In genomic region chr5:135158315-135158697, GRCh38 we compare ENCODE assay signal across 22 cellular contexts.
DNase-seq lines count a peak whose midpoint lies in the region; ATAC-seq, FAIRE-seq and TF ChIP-seq lines count a peak whose summit lies in the region.
"Had no signal": no experiment of that assay in that cellular context is flagged by ENCODE, and none has a peak within 500 bp of the region (broad histone marks: within the 10 kb centered on the region; RNA-seq: fewer than 3 reads in every experiment).

No MANE protein-coding gene starts in this region.

- H3K27me3 ChIP-seq in HepG2 (ENCODE audit: control insufficient read depth in 1 of 2, insufficient read depth in 2 of 2, low read length in 2 of 2): no peaks in the 10 kb centered on the region
- H3K27me3 ChIP-seq in right lobe of liver: no peaks in the 10 kb centered on the region
- H3K27me3 ChIP-seq in endodermal cell (ENCODE audit: control insufficient read depth, insufficient read depth, low read length, poor library complexity, severe bottlenecking): no peaks in the 10 kb centered on the region
- H3K27me3 ChIP-seq in esophagus squamous epithelium: no peaks in the 10 kb centered on the region

- peaks cover 10% of the 10 kb centered on the region for H3K27me3 Mint-ChIP-seq in endodermal cell (ENCODE audit: insufficient read depth)

- no peak overlapping the region for H2AFZ ChIP-seq in HepG2 (ENCODE audit: low read length)
- H2AFZ ChIP-seq: GM23248 had no signal

- no peak overlapping the region for H3K27ac Mint-ChIP-seq in endodermal cell

- H3K27ac ChIP-seq in HepG2 (ENCODE audit: extremely low read length, insufficient read depth, low read length) (peak overlapping the region; percentile 97), right lobe of liver (no peak overlapping the region), endodermal cell (ENCODE audit: low read depth, low read length) (no peak overlapping the region), esophagus squamous epithelium (peak overlapping the region in 3 of 4 donors; percentile 85 to 92 (median 92))
- H3K27ac ChIP-seq: 22Rv1, GM23248 had no signal

- POLR2A ChIA-PET in HepG2 (lab: Yijun Ruan, JAX): no interaction called here

- H3K36me3 ChIP-seq in HepG2 (replicated peaks in 1 of 2; ENCODE audit: control insufficient read depth in 1 of 2, insufficient read depth in 2 of 2, low read length in 2 of 2) (no peaks in the 10 kb centered on the region), right lobe of liver (no peaks in the 10 kb centered on the region), endodermal cell (ENCODE audit: control insufficient read depth, insufficient read depth, low read length) (no peaks in the 10 kb centered on the region), esophagus squamous epithelium (no peaks in the 10 kb centered on the region)

- intact Hi-C loops in HepG2 (cut with micrococcal nuclease; ENCODE audit: unreplicated experiment): no loop called here
- intact Hi-C loops in right lobe of liver (cut with DNase I): no loop called here
- intact Hi-C loops in esophagus squamous epithelium (cut with DNase I): no loop called here

- in situ Hi-C loops in HepG2 (cut with HindIII; ENCODE audit: extremely low pct_ligation_motif_present, low pct_unique_long_range_greater_than_20kb): no loop called here

- H3K4me2 ChIP-seq in HepG2 (ENCODE audit: low read depth, low read length): peak overlapping the region; percentile 18; the same call in 1 of the 2 replicates

- TF ChIP-seq POLR2A in HepG2 (IDR thresholded peaks at IDR 0.05; ENCODE audit: insufficient read depth in 1 of 2, low read depth in 2 of 2, low read length in 2 of 2) (no peak), right lobe of liver (IDR thresholded peaks at IDR 0.05) (no peak), esophagus squamous epithelium (IDR thresholded peaks at IDR 0.05) (no peak)

- FAIRE-seq in HepG2 (lab: Jason Lieb, UNC): no peak
- FAIRE-seq: A204.1, D721Med, GM12878, GM19239, H1 had no signal

- H3K36me3 Mint-ChIP-seq in endodermal cell (ENCODE audit: low read depth): no peaks in the 10 kb centered on the region
- H3K36me3 Mint-ChIP-seq: CD4-positive, alpha-beta memory T cell had no signal

- no peaks in the 10 kb centered on the region for H3K9me3 Mint-ChIP-seq in endodermal cell

- WGBS in HepG2 (ENCODE audit: low lambda C conversion rate): 5% methylated on average over 1 of the region's 1 CpG
- WGBS in right lobe of liver (ENCODE audit: insufficient coverage, low coverage, low lambda C conversion rate, missing lambda C conversion rate): 53% methylated on average over 1 of the region's 1 CpG
- 84% methylated on average over 1 of the region's 1 CpG; no CpG with 5 or more reads in 1 of the 2 experiments for whole genome bisulfite sequencing in endodermal cell (ENCODE audit: insufficient coverage in 1 of 2, insufficient read length in 1 of 2), 2 experiments
- 91 to 94% methylated on average over 1 of the region's 1 CpG for WGBS in esophagus squamous epithelium, 2 donors

- no peak overlapping the region for H3K4me3 ChIP-seq in HepG2 (replicated peaks in 1 of 3; ENCODE audit: insufficient read depth in 1 of 3, low read depth in 2 of 3, low read length in 3 of 3)
- H3K4me3 ChIP-seq in right lobe of liver: no peak overlapping the region
- H3K4me3 ChIP-seq in endodermal cell (ENCODE audit: low read length): peak overlapping the region; percentile 62
- H3K4me3 ChIP-seq in esophagus squamous epithelium: no peak overlapping the region
- H3K4me3 ChIP-seq: GM12878, GM23248 had no signal

- H3K9me3 ChIP-seq in HepG2 (ENCODE audit: low read length) (no peaks in the 10 kb centered on the region), right lobe of liver (peaks cover 0 to 5% (median 0%) of the 10 kb centered on the region in 4 donors), endodermal cell (ENCODE audit: control insufficient read depth, low read length) (no peaks in the 10 kb centered on the region), esophagus squamous epithelium (peaks cover 0 to 22% (median 0%) of the 10 kb centered on the region in 3 donors)

- BruUV-seq in HepG2 (replicated peaks; lab: Mats Ljungman, UMichigan): no TSS peak

- H3K4me1 Mint-ChIP-seq in endodermal cell: peaks cover 32% of the 10 kb centered on the region
- H3K4me1 Mint-ChIP-seq: CD4-positive, alpha-beta memory T cell had no signal

- H3K79me2 ChIP-seq in HepG2 (ENCODE audit: insufficient read depth, low read length): no peaks in the 10 kb centered on the region

- no peak for TF ChIP-seq RAD21 in HepG2 (CRISPR knock-in tag; IDR thresholded peaks at IDR 0.05)

- CTCF ChIA-PET in HepG2 (lab: Yijun Ruan, JAX; ENCODE audit: low intra/inter-chr PET ratio, low total read pairs): no interaction called here

- H4K20me1 ChIP-seq in HepG2 (ENCODE audit: insufficient read depth, low read length): no peaks in the 10 kb centered on the region

- DNase-seq in HepG2 (ENCODE audit: low spot score): no peak
- DNase-seq in right lobe of liver: no peak
- no peak for DNase-seq in endodermal cell
- no peak for DNase-seq in esophagus squamous epithelium (lab: John Stamatoyannopoulos, UW)
- no peak for DNase-seq in stimulated activated naive CD4-positive, alpha-beta T cell (lab: John Stamatoyannopoulos, UW)
- DNase-seq in AG08396 (ENCODE audit: low spot score): no peak
- DNase-seq in COLO829 (ENCODE audit: low spot score): no peak
- DNase-seq: C1 segment of cervical spinal cord; CD4-positive, alpha-beta memory T cell; DMS 273 treated with DMSO at 0.1 percent for 48 hours; DMS79; EL; GDM1; GM23248; H7; HCEC 1CT had no signal

- H3K4me1 ChIP-seq in HepG2 (ENCODE audit: insufficient read depth, low read length) (peaks cover 77% of the 10 kb centered on the region), right lobe of liver (no peaks in the 10 kb centered on the region), endodermal cell (ENCODE audit: control insufficient read depth, insufficient read depth, low read length) (peaks cover 9% of the 10 kb centered on the region), esophagus squamous epithelium (peaks cover 17 to 66% (median 23%) of the 10 kb centered on the region in 3 donors)

- TF ChIP-seq EP300 in HepG2 (IDR thresholded peaks at IDR 0.05; ENCODE audit: low read depth in 2 of 2, low read length in 2 of 2) (no peak), HepG2 (CRISPR knock-in tag; IDR thresholded peaks at IDR 0.05; ENCODE audit: borderline replicate concordance) (no peak)

- ATAC-seq in HepG2: no peak
- ATAC-seq in right lobe of liver: no peak
- ATAC-seq: GM12878 had no signal

- no peak overlapping the region for H3K4me3 Mint-ChIP-seq in endodermal cell
- H3K4me3 Mint-ChIP-seq: CD4-positive, alpha-beta memory T cell had no signal

- H3K9ac ChIP-seq in HepG2 (ENCODE audit: insufficient read depth, low read depth, low read length): no peak overlapping the region
- H3K9ac ChIP-seq in endodermal cell (ENCODE audit: extremely low read depth, low read length, poor library complexity, severe bottlenecking): no peak overlapping the region
- H3K9ac ChIP-seq: GM23248 had no signal

- TF ChIP-seq CTCF in HepG2 (CRISPR knock-in tag; IDR thresholded peaks at IDR 0.05) (no peak), right lobe of liver (IDR thresholded peaks at IDR 0.05) (no peak), endodermal cell (conservative IDR thresholded peaks at IDR 0.05) (no peak), esophagus squamous epithelium (IDR thresholded peaks at IDR 0.05) (no peak)

TF ChIP-seq in HepG2, 621 proteins besides CTCF, POLR2A, EP300 and RAD21 (continues in another document):
- no peak for TF ChIP-seq IKZF1 (IDR thresholded peaks at IDR 0.05)
- TF ChIP-seq ZMYM2 (CRISPR knock-in tag; IDR thresholded peaks at IDR 0.05): no peak
- no peak for TF ChIP-seq ZNF335 (CRISPR knock-in tag; IDR thresholded peaks at IDR 0.05)
- no peak for TF ChIP-seq CCAR2 (optimal IDR thresholded peaks at IDR 0.05; ENCODE audit: low read depth, low read length)
- no peak for TF ChIP-seq FOXA3 (CRISPR knock-in tag; IDR thresholded peaks at IDR 0.05)
- TF ChIP-seq, protein P1, sequence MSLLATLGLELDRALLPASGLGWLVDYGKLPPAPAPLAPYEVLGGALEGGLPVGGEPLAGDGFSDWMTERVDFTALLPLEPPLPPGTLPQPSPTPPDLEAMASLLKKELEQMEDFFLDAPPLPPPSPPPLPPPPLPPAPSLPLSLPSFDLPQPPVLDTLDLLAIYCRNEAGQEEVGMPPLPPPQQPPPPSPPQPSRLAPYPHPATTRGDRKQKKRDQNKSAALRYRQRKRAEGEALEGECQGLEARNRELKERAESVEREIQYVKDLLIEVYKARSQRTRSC (CRISPR knock-in tag; IDR thresholded peaks at IDR 0.05; ENCODE audit: low read depth): no peak
- no peak for TF ChIP-seq ZNF512 (CRISPR knock-in tag; IDR thresholded peaks at IDR 0.05)
- TF ChIP-seq MBNL3 (CRISPR knock-in tag; conservative IDR thresholded peaks at IDR 0.05): no peak
- no peak for TF ChIP-seq TAF1 (CRISPR knock-in tag; IDR thresholded peaks at IDR 0.05)
- no peak for TF ChIP-seq ZNF746 (CRISPR knock-in tag; IDR thresholded peaks at IDR 0.05)
- TF ChIP-seq ZFP36 (IDR thresholded peaks at IDR 0.05; ENCODE audit: borderline replicate concordance, low read depth, low read length, partially characterized antibody): no peak
- TF ChIP-seq ZNF556 (CRISPR knock-in tag; IDR thresholded peaks at IDR 0.05; ENCODE audit: borderline replicate concordance): no peak
- no peak for TF ChIP-seq NR3C1 (CRISPR knock-in tag; IDR thresholded peaks at IDR 0.05)
- TF ChIP-seq ETV5 (CRISPR knock-in tag; IDR thresholded peaks at IDR 0.05; ENCODE audit: borderline replicate concordance): no peak
- TF ChIP-seq, protein P2, sequence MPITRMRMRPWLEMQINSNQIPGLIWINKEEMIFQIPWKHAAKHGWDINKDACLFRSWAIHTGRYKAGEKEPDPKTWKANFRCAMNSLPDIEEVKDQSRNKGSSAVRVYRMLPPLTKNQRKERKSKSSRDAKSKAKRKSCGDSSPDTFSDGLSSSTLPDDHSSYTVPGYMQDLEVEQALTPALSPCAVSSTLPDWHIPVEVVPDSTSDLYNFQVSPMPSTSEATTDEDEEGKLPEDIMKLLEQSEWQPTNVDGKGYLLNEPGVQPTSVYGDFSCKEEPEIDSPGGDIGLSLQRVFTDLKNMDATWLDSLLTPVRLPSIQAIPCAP (CRISPR knock-in tag; IDR thresholded peaks at IDR 0.05; ENCODE audit: low read depth): no peak

Comparison
In these comparisons a context has a peak if more than half of its experiments do, and no peak if none do; other contexts are left out.
1. H3K27ac ChIP-seq: peak in HepG2 (single experiment) and esophagus squamous epithelium (3 of 4); none in right lobe of liver (0 of 3) and endodermal cell (single experiment).